ENCODE assay signal across 7 cellular contexts in the genomic region with DNA sequence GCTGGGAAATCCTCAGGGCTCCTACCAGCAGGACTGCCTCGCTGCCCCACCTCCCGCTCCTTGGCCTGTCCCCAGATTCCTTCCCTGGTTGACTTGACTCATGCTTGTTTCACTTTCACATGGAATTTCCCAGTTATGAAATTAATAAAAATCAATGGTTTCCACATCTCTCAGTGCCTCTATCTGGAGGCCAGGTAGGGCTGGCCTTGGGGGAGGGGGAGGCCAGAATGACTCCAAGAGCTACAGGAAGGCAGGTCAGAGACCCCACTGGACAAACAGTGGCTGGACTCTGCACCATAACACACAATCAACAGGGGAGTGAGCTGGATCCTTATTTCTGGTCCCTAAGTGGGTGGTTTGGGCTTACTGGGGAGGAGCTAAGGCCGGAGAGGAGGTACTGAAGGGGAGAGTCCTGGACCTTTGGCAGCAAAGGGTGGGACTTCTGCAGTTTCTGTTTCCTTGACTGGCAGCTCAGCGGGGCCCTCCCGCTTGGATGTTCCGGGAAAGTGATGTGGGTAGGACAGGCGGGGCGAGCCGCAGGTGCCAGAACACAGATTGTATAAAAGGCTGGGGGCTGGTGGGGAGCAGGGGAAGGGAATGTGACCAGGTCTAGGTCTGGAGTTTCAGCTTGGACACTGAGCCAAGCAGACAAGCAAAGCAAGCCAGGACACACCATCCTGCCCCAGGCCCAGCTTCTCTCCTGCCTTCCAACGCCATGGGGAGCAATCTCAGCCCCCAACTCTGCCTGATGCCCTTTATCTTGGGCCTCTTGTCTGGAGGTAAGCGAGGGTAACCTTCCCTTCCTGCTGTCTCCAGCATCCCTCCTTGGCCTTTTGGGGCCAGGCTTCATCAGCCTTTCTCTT. TPM values are rescaled to one million over a fixed set of nuclear protein-coding genes. Genes with fewer than 3 reads are reported as not detected.
DNase-seq lines count a peak whose midpoint lies in the region; ATAC-seq, FAIRE-seq and TF ChIP-seq lines count a peak whose summit lies in the region.

Gene CFB (plus strand): TSS at position 589 of the 863 bp plus-strand sequence. CDS start 127 bp downstream, at position 716.

- H3K9me3 ChIP-seq in breast epithelium (no peaks in the 10 kb centered on the region), HepG2 (ENCODE audit: low read length) (no peaks in the 10 kb centered on the region), tibial artery (no peaks in the 10 kb centered on the region)

- H3K4me1 ChIP-seq in breast epithelium (peaks cover 10 to 17% of the 10 kb centered on the region in 2 donors), HepG2 (ENCODE audit: insufficient read depth, low read length) (peaks cover 85% of the 10 kb centered on the region), tibial artery (peaks cover 0 to 27% (median 21%) of the 10 kb centered on the region in 4 donors)

- no peak for TF ChIP-seq CTCF in breast epithelium (IDR thresholded peaks at IDR 0.05)
- TF ChIP-seq CTCF in HepG2 (CRISPR knock-in tag; IDR thresholded peaks at IDR 0.05) = peak; percentile 8; the same call in 1 of the 2 replicates
- no peak for TF ChIP-seq CTCF in tibial artery (IDR thresholded peaks at IDR 0.05)

- peak; percentile 89 to 94; a peak in 3 of 4 replicates for TF ChIP-seq EP300 in HepG2 (IDR thresholded peaks at IDR 0.05; ENCODE audit: low read depth in 2 of 2, low read length in 2 of 2)
- TF ChIP-seq EP300 in HepG2 (CRISPR knock-in tag; IDR thresholded peaks at IDR 0.05; ENCODE audit: borderline replicate concordance) = peak; percentile 92

- BruUV-seq in HepG2 (replicated peaks; lab: Mats Ljungman, UMichigan) = no TSS peak

- POLR2A ChIA-PET in HepG2 (lab: Yijun Ruan, JAX) = interaction anchor here (0.5 to 5.1 kb wide), 55 partner anchors 9 to 1026 kb away, joined by 3 to 151 read pairs (median 5); partner anchors contain the start of genes ABHD16A, APOM, ATF6B and C2

- FAIRE-seq in HepG2 (lab: Jason Lieb, UNC) = peak; percentile 100

- H3K9ac ChIP-seq in HepG2 (ENCODE audit: insufficient read depth, low read depth, low read length) = peak within 1 kb of the TSS; percentile 91

- H3K27me3 ChIP-seq in breast epithelium = no peaks in the 10 kb centered on the region
- no peaks in the 10 kb centered on the region; a peak in 1 of 5 replicates for H3K27me3 ChIP-seq in HepG2 (ENCODE audit: control insufficient read depth in 1 of 2, insufficient read depth in 2 of 2, low read length in 2 of 2)
- H3K27me3 ChIP-seq in tibial artery = no peaks in the 10 kb centered on the region

- peak; percentile 95 for ATAC-seq in HepG2

- no peaks in the 10 kb centered on the region for H3K36me3 ChIP-seq in breast epithelium
- H3K36me3 ChIP-seq in HepG2 (replicated peaks in 1 of 2; ENCODE audit: control insufficient read depth in 1 of 2, insufficient read depth in 2 of 2, low read length in 2 of 2) = peaks cover 14 to 63% of the 10 kb centered on the region in 2 experiments
- peaks cover 0 to 4% (median 0%) of the 10 kb centered on the region in 3 donors for H3K36me3 ChIP-seq in tibial artery

- intact Hi-C loops in breast epithelium (cut with DNase I; ENCODE audit: low total_unique reads) (no loop called here), HepG2 (cut with micrococcal nuclease; ENCODE audit: unreplicated experiment) (loop anchor here (1.0 to 2.0 kb wide), 3 partner anchors 18 to 47 kb away; partner anchors contain the start of genes C2 and ZBTB12), tibial artery (cut with DNase I; ENCODE audit: low total_unique reads) (no loop called here)

- CTCF ChIA-PET in HepG2 (lab: Yijun Ruan, JAX; ENCODE audit: low intra/inter-chr PET ratio, low total read pairs) = no interaction called here

- TF ChIP-seq POLR2A in breast epithelium (IDR thresholded peaks at IDR 0.05) = no peak
- peak in 1 of 2 experiments; percentile 96; a peak in 2 of 4 replicates for TF ChIP-seq POLR2A in HepG2 (IDR thresholded peaks at IDR 0.05; ENCODE audit: insufficient read depth in 1 of 2, low read depth in 2 of 2, low read length in 2 of 2)

- peaks cover 22% of the 10 kb centered on the region for H3K79me2 ChIP-seq in HepG2 (ENCODE audit: insufficient read depth, low read length)

- H3K27ac ChIP-seq in breast epithelium = peak within 1 kb of the TSS; percentile 93 to 98
- peak within 1 kb of the TSS; percentile 91 for H3K27ac ChIP-seq in HepG2 (ENCODE audit: extremely low read length, insufficient read depth, low read length)
- peak within 1 kb of the TSS; percentile 90 to 92 for H3K27ac ChIP-seq in tibial artery

- in situ Hi-C loops in HepG2 (cut with HindIII; ENCODE audit: extremely low pct_ligation_motif_present, low pct_unique_long_range_greater_than_20kb) = loop anchor here (5.0 kb wide), 1 partner anchor 43 kb away; the partner anchor contains the start of gene ZBTB12

- H3K4me3 ChIP-seq in breast epithelium (peak within 1 kb of the TSS; percentile 10 to 63 (median 39)), HepG2 (replicated peaks in 1 of 3; ENCODE audit: insufficient read depth in 1 of 3, low read depth in 2 of 3, low read length in 3 of 3) (peak within 1 kb of the TSS; percentile 59 to 90 (median 66)), tibial artery (peak within 1 kb of the TSS; percentile 36 to 52)

- DNase-seq in HuH-7.5 (ENCODE audit: low spot score) (peak; percentile 84), breast epithelium (ENCODE audit: low spot score in 2 of 2) (peak; percentile 80 to 81), HepG2 (ENCODE audit: low spot score) (peak; percentile 100), tibial artery (peak; percentile 91 to 93), DMS114 treated with DMSO at 0.1 percent for 48 hours (lab: John Stamatoyannopoulos, UW; ENCODE audit: unreplicated experiment) (no peak), NCI-H1417 treated with DMSO at 0.1 percent for 48 hours (lab: John Stamatoyannopoulos, UW) (no peak), NCI-H1436 treated with DMSO at 0.1 percent for 48 hours (lab: John Stamatoyannopoulos, UW) (no peak)

- no peak within 1 kb of the TSS for H2AFZ ChIP-seq in HepG2 (ENCODE audit: low read length)

- H3K4me2 ChIP-seq in HepG2 (ENCODE audit: low read depth, low read length) = peak within 1 kb of the TSS; percentile 98

- peak; percentile 40 for TF ChIP-seq RAD21 in HepG2 (CRISPR knock-in tag; IDR thresholded peaks at IDR 0.05)

- WGBS in HepG2 (ENCODE audit: low lambda C conversion rate) = 2% methylated on average over 11 of the region's 11 CpGs

- H4K20me1 ChIP-seq in HepG2 (ENCODE audit: insufficient read depth, low read length) = no peaks in the 10 kb centered on the region

TF ChIP-seq in HepG2, 621 proteins besides CTCF, POLR2A, EP300 and RAD21 (continues in another document):
- TF ChIP-seq, protein P1, sequence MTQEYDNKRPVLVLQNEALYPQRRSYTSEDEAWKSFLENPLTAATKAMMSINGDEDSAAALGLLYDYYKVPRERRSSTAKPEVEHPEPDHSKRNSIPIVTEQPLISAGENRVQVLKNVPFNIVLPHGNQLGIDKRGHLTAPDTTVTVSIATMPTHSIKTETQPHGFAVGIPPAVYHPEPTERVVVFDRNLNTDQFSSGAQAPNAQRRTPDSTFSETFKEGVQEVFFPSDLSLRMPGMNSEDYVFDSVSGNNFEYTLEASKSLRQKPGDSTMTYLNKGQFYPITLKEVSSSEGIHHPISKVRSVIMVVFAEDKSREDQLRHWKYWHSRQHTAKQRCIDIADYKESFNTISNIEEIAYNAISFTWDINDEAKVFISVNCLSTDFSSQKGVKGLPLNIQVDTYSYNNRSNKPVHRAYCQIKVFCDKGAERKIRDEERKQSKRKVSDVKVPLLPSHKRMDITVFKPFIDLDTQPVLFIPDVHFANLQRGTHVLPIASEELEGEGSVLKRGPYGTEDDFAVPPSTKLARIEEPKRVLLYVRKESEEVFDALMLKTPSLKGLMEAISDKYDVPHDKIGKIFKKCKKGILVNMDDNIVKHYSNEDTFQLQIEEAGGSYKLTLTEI (CRISPR knock-in tag; conservative IDR thresholded peaks at IDR 0.05) = no peak
- TF ChIP-seq HOXA3 (CRISPR knock-in tag; IDR thresholded peaks at IDR 0.05) = peak; percentile 90
- TF ChIP-seq PLSCR1 (CRISPR knock-in tag; IDR thresholded peaks at IDR 0.05; ENCODE audit: borderline replicate concordance) = no peak; the same call in 1 of the 2 replicates
- TF ChIP-seq PHF5A (CRISPR knock-in tag; IDR thresholded peaks at IDR 0.05; ENCODE audit: low read depth, unreplicated experiment) = peak; percentile 90
- TF ChIP-seq ZNF350 (CRISPR knock-in tag; IDR thresholded peaks at IDR 0.05; ENCODE audit: borderline replicate concordance, low read depth) = peak; percentile 94; the same call in 1 of the 2 replicates
- TF ChIP-seq ZFP36L2 (CRISPR knock-in tag; IDR thresholded peaks at IDR 0.05) = no peak; the same call in 1 of the 2 replicates

RNA-seq across cellular contexts. Expression of gene CFB, which starts in this region (rescaled TPM):
- total RNA-seq in breast epithelium = 100 to 1,000 TPM in 2 of 3 donors, 10 to 100 TPM in 1; 36.3 to 177 (median 130) TPM
- 71.1 and 171 TPM in 2 replicates for total RNA-seq in HepG2 (2016; rRNA removed; fragmentation: Illumina TruSeq; extraction: Trizol)
- 36.8 and 37.7 TPM in 2 replicates for total RNA-seq in HepG2 (2016; cell fraction: cytosol; rRNA removed; fragmentation: Illumina TruSeq; extraction: Trizol; ENCODE audit: low read depth)
- 65.1 and 180 TPM in 2 replicates for total RNA-seq in HepG2 (2016; cell fraction: insoluble cytoplasmic fraction; rRNA removed; fragmentation: Illumina TruSeq; extraction: Trizol)
- 37.5 and 44.4 TPM in 2 replicates for total RNA-seq in HepG2 (2016; cell fraction: membrane; rRNA removed; fragmentation: Illumina TruSeq; extraction: Trizol)
- total RNA-seq in HepG2 (2016; cell fraction: nucleus; rRNA removed; fragmentation: Illumina TruSeq; extraction: Trizol) = 202 and 235 TPM in 2 replicates
- polyA plus RNA-seq in HepG2 (2011; rRNA removed) = 513 and 772 TPM in 2 replicates
- 355 and 506 TPM in 2 replicates for polyA plus RNA-seq in HepG2 (2011; cell fraction: cytosol; rRNA removed)
- 3,065 and 3,175 TPM in 2 replicates for polyA plus RNA-seq in HepG2 (2011; cell fraction: nucleus; rRNA removed)
- polyA plus RNA-seq in HepG2 (2012) = 460 and 611 TPM in 2 replicates
- 25.3 and 27.9 TPM in 2 replicates for polyA plus RNA-seq in HepG2 (2016; cell fraction: cytosol; fragmentation: Illumina TruSeq; extraction: Trizol; ENCODE audit: low read depth)
- polyA plus RNA-seq in HepG2 (2016; cell fraction: insoluble cytoplasmic fraction; fragmentation: Illumina TruSeq; extraction: Trizol; ENCODE audit: low read depth) = 66.3 and 72.4 TPM in 2 replicates
- 31.9 and 32.4 TPM in 2 replicates for polyA plus RNA-seq in HepG2 (2016; cell fraction: membrane; fragmentation: Illumina TruSeq; extraction: Trizol; ENCODE audit: low read depth)
- 450 and 455 TPM in 2 replicates for polyA plus RNA-seq in HepG2 (2016; cell fraction: nucleus; fragmentation: Illumina TruSeq; extraction: Trizol; ENCODE audit: insufficient read depth, low read depth)
- 88.1 and 583 TPM in 2 replicates for polyA minus RNA-seq in HepG2 (2011; rRNA and poly(A)+ RNA removed; ENCODE audit: low replicate concordance)
- 179 and 284 TPM in 2 replicates for polyA minus RNA-seq in HepG2 (2011; cell fraction: cytosol; rRNA and poly(A)+ RNA removed)
- 584 and 876 TPM in 2 replicates for polyA minus RNA-seq in HepG2 (2011; cell fraction: nucleus; rRNA and poly(A)+ RNA removed)

Comparison
In these comparisons a context has a peak if more than half of its experiments do, and no peak if none do; other contexts are left out.
1. DNase-seq: peak in HuH-7.5 (single experiment), breast epithelium (2 of 2), HepG2 (single experiment) and tibial artery (2 of 2); none in DMS114 treated with DMSO at 0.1 percent for 48 hours (single experiment), NCI-H1417 treated with DMSO at 0.1 percent for 48 hours (single experiment) and NCI-H1436 treated with DMSO at 0.1 percent for 48 hours (single experiment).
2. Peak in every context shown above with its lines, with median percentiles within 50 percentile points of each other: H3K27ac ChIP-seq and H3K4me3 ChIP-seq.